In the genomic region with DNA sequence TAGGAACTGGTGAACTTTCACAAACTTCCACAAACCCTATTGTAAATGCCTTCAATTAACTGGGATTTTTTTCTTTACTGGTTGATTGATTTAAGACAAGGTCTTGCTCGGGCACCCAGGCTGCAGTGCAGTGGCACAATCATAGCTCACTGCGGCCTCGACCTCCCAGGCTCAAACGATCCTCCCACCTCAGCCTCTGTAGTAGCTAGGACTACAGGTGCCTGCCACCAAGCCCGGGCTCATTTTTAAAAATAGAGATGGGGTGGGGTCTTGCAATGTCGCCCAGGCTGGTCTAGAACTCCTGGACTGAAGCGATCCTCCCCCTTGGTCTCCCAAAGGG, we compare ENCODE assay signal across 8 cellular contexts. TPM values are rescaled to one million over a fixed set of nuclear protein-coding genes. Genes with fewer than 3 reads are reported as not detected.
DNase-seq lines count a peak whose midpoint lies in the region; ATAC-seq, FAIRE-seq and TF ChIP-seq lines count a peak whose summit lies in the region.

No MANE protein-coding gene starts in this region.

- CTCF ChIA-PET in activated CD8-positive, alpha-beta memory T cell treated with anti-CD3 and anti-CD28 coated beads, Interleukin-2, amount 10 ng/mL, durations not matched to agents 7 days and 5 days (lab: Charles Lee) = interaction anchor here (0.8 to 8.0 kb wide), 23 partner anchors 8 to 205 kb away, joined by 3 to 77 read pairs (median 4); a partner anchor contains a TSS

- H3K4me1 Mint-ChIP-seq in activated CD8-positive, alpha-beta memory T cell treated with anti-CD3 and anti-CD28 coated beads, Interleukin-2, amount 10 ng/mL, durations not matched to agents 7 days and 5 days = peaks cover 17% of the 10 kb centered on the region
- peaks cover 17% of the 10 kb centered on the region for H3K4me1 Mint-ChIP-seq in activated naive CD8-positive, alpha-beta T cell treated with anti-CD3 and anti-CD28 coated beads, Interleukin-2, amount 10 ng/mL, durations not matched to agents 7 days and 5 days

- POLR2A ChIA-PET in activated naive CD8-positive, alpha-beta T cell treated with anti-CD3 and anti-CD28 coated beads, Interleukin-2, amount 10 ng/mL, durations not matched to agents 7 days and 5 days (lab: Charles Lee) = interaction anchor here (0.6 to 1.9 kb wide), 4 partner anchors 50 to 105 kb away, joined by 3 to 10 read pairs (median 4); a partner anchor contains a TSS

- no peak for DNase-seq in activated CD8-positive, alpha-beta memory T cell treated with anti-CD3 and anti-CD28 coated beads, Interleukin-2, amount 10 ng/mL, durations not matched to agents 7 days and 5 days
- DNase-seq in activated CD8-positive, alpha-beta memory T cell treated with anti-CD3 and anti-CD28 coated beads, Interleukin-2, amount 50 U/mL, for 48 hours = no peak
- no peak for DNase-seq in activated naive CD8-positive, alpha-beta T cell treated with anti-CD3 and anti-CD28 coated beads, Interleukin-2, amount 10 ng/mL, durations not matched to agents 7 days and 5 days
- DNase-seq in kidney (no peak), thoracic aorta (ENCODE audit: low spot score) (no peak), SHP77 treated with DMSO at 0.1 percent for 48 hours (lab: John Stamatoyannopoulos, UW) (no peak)

- H3K4me3 Mint-ChIP-seq in activated CD8-positive, alpha-beta memory T cell treated with anti-CD3 and anti-CD28 coated beads, Interleukin-2, amount 10 ng/mL, durations not matched to agents 7 days and 5 days = peak overlapping the region; percentile 70
- H3K4me3 Mint-ChIP-seq in activated naive CD8-positive, alpha-beta T cell treated with anti-CD3 and anti-CD28 coated beads, Interleukin-2, amount 10 ng/mL, durations not matched to agents 7 days and 5 days = peak overlapping the region; percentile 81

- H3K36me3 Mint-ChIP-seq in activated CD8-positive, alpha-beta memory T cell treated with anti-CD3 and anti-CD28 coated beads, Interleukin-2, amount 10 ng/mL, durations not matched to agents 7 days and 5 days = peaks cover 1% of the 10 kb centered on the region
- H3K36me3 Mint-ChIP-seq in activated naive CD8-positive, alpha-beta T cell treated with anti-CD3 and anti-CD28 coated beads, Interleukin-2, amount 10 ng/mL, durations not matched to agents 7 days and 5 days = no peaks in the 10 kb centered on the region

- no peaks in the 10 kb centered on the region for H3K9me3 ChIP-seq in kidney (ENCODE audit: control insufficient read depth in 1 of 2, low read length in 2 of 2)
- no peaks in the 10 kb centered on the region for H3K9me3 ChIP-seq in thoracic aorta

- H3K27ac Mint-ChIP-seq in activated CD8-positive, alpha-beta memory T cell treated with anti-CD3 and anti-CD28 coated beads, Interleukin-2, amount 10 ng/mL, durations not matched to agents 7 days and 5 days = no peak overlapping the region
- H3K27ac Mint-ChIP-seq in activated naive CD8-positive, alpha-beta T cell treated with anti-CD3 and anti-CD28 coated beads, Interleukin-2, amount 10 ng/mL, durations not matched to agents 7 days and 5 days = no peak overlapping the region

- intact Hi-C loops in kidney (cut with DNase I) = no loop called here

- H3K27me3 Mint-ChIP-seq in activated CD8-positive, alpha-beta memory T cell treated with anti-CD3 and anti-CD28 coated beads, Interleukin-2, amount 10 ng/mL, durations not matched to agents 7 days and 5 days = peaks cover 17% of the 10 kb centered on the region
- H3K27me3 Mint-ChIP-seq in activated naive CD8-positive, alpha-beta T cell treated with anti-CD3 and anti-CD28 coated beads, Interleukin-2, amount 10 ng/mL, durations not matched to agents 7 days and 5 days = peaks cover 16% of the 10 kb centered on the region

- no peaks in the 10 kb centered on the region for H3K9me3 Mint-ChIP-seq in activated CD8-positive, alpha-beta memory T cell treated with anti-CD3 and anti-CD28 coated beads, Interleukin-2, amount 10 ng/mL, durations not matched to agents 7 days and 5 days (ENCODE audit: low read depth)
- no peaks in the 10 kb centered on the region for H3K9me3 Mint-ChIP-seq in activated naive CD8-positive, alpha-beta T cell treated with anti-CD3 and anti-CD28 coated beads, Interleukin-2, amount 10 ng/mL, durations not matched to agents 7 days and 5 days

- peaks cover 0 to 8% of the 10 kb centered on the region in 2 donors for H3K4me1 ChIP-seq in kidney (ENCODE audit: control insufficient read depth in 1 of 2, insufficient read depth in 1 of 2, low read depth in 1 of 2, low read length in 2 of 2)
- H3K4me1 ChIP-seq in thoracic aorta (ENCODE audit: control insufficient read depth in 1 of 2, low read depth in 2 of 2) = peaks cover 6 to 17% of the 10 kb centered on the region in 2 donors

- H3K27ac ChIP-seq in kidney (ENCODE audit: low read depth in 2 of 2, low read length in 2 of 2) (no peak overlapping the region), thoracic aorta (no peak overlapping the region)

- peak overlapping the region; percentile 13 to 55 for H3K9ac ChIP-seq in kidney (ENCODE audit: low read length in 2 of 2)

- ATAC-seq in activated CD8-positive, alpha-beta memory T cell treated with anti-CD3 and anti-CD28 coated beads, Interleukin-2, amount 10 ng/mL, durations not matched to agents 7 days and 5 days = no peak
- peak; percentile 15 for ATAC-seq in activated naive CD8-positive, alpha-beta T cell treated with anti-CD3 and anti-CD28 coated beads, Interleukin-2, amount 10 ng/mL, durations not matched to agents 7 days and 5 days (ENCODE audit: low read depth)
- ATAC-seq in thoracic aorta (ENCODE audit: insufficient number of reproducible peaks, low FRiP score, low read depth) (no peak), GM19328 (IDR thresholded peaks at IDR 0.05; ENCODE audit: unreplicated experiment) (no peak), HG03045 (IDR thresholded peaks at IDR 0.05; ENCODE audit: unreplicated experiment) (no peak)

- H3K4me3 ChIP-seq in kidney (ENCODE audit: low read length in 2 of 2) (peak overlapping the region in 1 of 2 donors; percentile 56), thoracic aorta (peak overlapping the region; percentile 69)

- H3K36me3 ChIP-seq in kidney (ENCODE audit: control insufficient read depth in 1 of 2, insufficient read depth in 2 of 2, low read length in 2 of 2) = no peaks in the 10 kb centered on the region
- no peaks in the 10 kb centered on the region for H3K36me3 ChIP-seq in thoracic aorta

- H3K27me3 ChIP-seq in thoracic aorta (replicated peaks; ENCODE audit: insufficient read depth) = no peaks in the 10 kb centered on the region

- no peak for FAIRE-seq in kidney (lab: Jason Lieb, UNC)

- no peak for TF ChIP-seq CTCF in kidney (IDR thresholded peaks at IDR 0.05; ENCODE audit: borderline replicate concordance, extremely low read depth, insufficient read depth)
- TF ChIP-seq CTCF in thoracic aorta (IDR thresholded peaks at IDR 0.05) = no peak

RNA-seq across cellular contexts. Expression of a gene that starts 35.7 kb away (rescaled TPM):
- total RNA-seq in activated CD8-positive, alpha-beta memory T cell treated with anti-CD3 and anti-CD28 coated beads, Interleukin-2, amount 10 ng/mL, durations not matched to agents 7 days and 5 days = 10 to 100 TPM; 79.8 to 89.5 TPM
- 10 to 100 TPM; 57.3 to 62.2 TPM for total RNA-seq in activated naive CD8-positive, alpha-beta T cell treated with anti-CD3 and anti-CD28 coated beads, Interleukin-2, amount 10 ng/mL, durations not matched to agents 7 days and 5 days
- total RNA-seq in kidney = 6.5 TPM
- polyA plus RNA-seq in kidney (ENCODE audit: insufficient read depth, low read depth, low replicate concordance) = 13.6 TPM
- total RNA-seq in thoracic aorta = 10 to 100 TPM in 1 of 2 donors, 1 to 10 TPM in 1; 5.6 to 13.5 TPM

RNA-seq across cellular contexts. Expression of a gene that starts 44.3 kb away (rescaled TPM):
- total RNA-seq in activated CD8-positive, alpha-beta memory T cell treated with anti-CD3 and anti-CD28 coated beads, Interleukin-2, amount 10 ng/mL, durations not matched to agents 7 days and 5 days = 100 to 1,000 TPM; 137 to 174 TPM
- total RNA-seq in activated naive CD8-positive, alpha-beta T cell treated with anti-CD3 and anti-CD28 coated beads, Interleukin-2, amount 10 ng/mL, durations not matched to agents 7 days and 5 days = 100 to 1,000 TPM; 164 to 174 TPM
- total RNA-seq in kidney = 328 TPM
- 92.5 TPM for polyA plus RNA-seq in kidney (ENCODE audit: insufficient read depth, low read depth, low replicate concordance)
- 100 to 1,000 TPM; 168 to 203 TPM for total RNA-seq in thoracic aorta

RNA-seq across cellular contexts. Expression of a gene that starts 56.0 kb away (rescaled TPM):
- not detected for total RNA-seq in activated CD8-positive, alpha-beta memory T cell treated with anti-CD3 and anti-CD28 coated beads, Interleukin-2, amount 10 ng/mL, durations not matched to agents 7 days and 5 days
- total RNA-seq in activated naive CD8-positive, alpha-beta T cell treated with anti-CD3 and anti-CD28 coated beads, Interleukin-2, amount 10 ng/mL, durations not matched to agents 7 days and 5 days = not detected
- total RNA-seq in kidney = not detected
- polyA plus RNA-seq in kidney (ENCODE audit: insufficient read depth, low read depth, low replicate concordance) = 0.43 TPM
- not detected for total RNA-seq in thoracic aorta
